In genomic region chr17:41664172-41664457, GRCh38 we compare ENCODE assay signal across 19 cellular contexts. TPM values are rescaled to one million over a fixed set of nuclear protein-coding genes. Genes with fewer than 3 reads are reported as not detected.
"Had no signal": no experiment of that assay in that cellular context is flagged by ENCODE, and none has a peak within 500 bp of the region (broad histone marks: within the 10 kb centered on the region; RNA-seq: fewer than 3 reads in every experiment).

No MANE protein-coding gene starts in this region.

- FAIRE-seq: kidney had no signal

- H3K9me3 Mint-ChIP-seq: activated CD8-positive, alpha-beta T cell treated with anti-CD3 and anti-CD28 coated beads for 36 hours; activated naive CD4-positive, alpha-beta T cell treated with anti-CD3 and anti-CD28 coated beads, Interleukin-2, amount 50 U/mL, for 24 hours; memory B cell; nephron; stimulated activated naive CD8-positive, alpha-beta T cell treated with anti-CD3 and anti-CD28 coated beads, Interleukin-15, Interleukin-2, amounts not matched to agents 100 ng/mL and 50 ng/mL, for 24 hours had no signal

- ATAC-seq: activated CD8-positive, alpha-beta T cell treated with anti-CD3 and anti-CD28 coated beads for 36 hours; psoas muscle had no signal

- DNase-seq: activated CD4-positive, alpha-beta T cell treated with anti-CD3 and anti-CD28 coated beads for 4 hours; activated CD8-positive, alpha-beta T cell treated with anti-CD3 and anti-CD28 coated beads for 36 hours; activated effector memory CD4-positive, alpha-beta T cell treated with anti-CD3 and anti-CD28 coated beads, Interleukin-2, amount 50 U/mL, for 16 hours; activated T-cell treated with anti-CD3 and anti-CD28 coated beads, Interleukin-2, amount 50 U/mL, for 48 hours; kidney; left ventricle myocardium inferior; T-helper 1 cell; testis had no signal

- H3K27me3 Mint-ChIP-seq: activated naive CD4-positive, alpha-beta T cell treated with anti-CD3 and anti-CD28 coated beads, Interleukin-2, amount 50 U/mL, for 24 hours; memory B cell had no signal

- H3K36me3 Mint-ChIP-seq: activated naive CD4-positive, alpha-beta T cell treated with anti-CD3 and anti-CD28 coated beads, Interleukin-2, amount 50 U/mL, for 24 hours; memory B cell had no signal

- H3K27ac Mint-ChIP-seq: activated CD8-positive, alpha-beta T cell treated with anti-CD3 and anti-CD28 coated beads for 36 hours; stimulated activated naive CD8-positive, alpha-beta T cell treated with anti-CD3 and anti-CD28 coated beads, Interleukin-15, Interleukin-2, amounts not matched to agents 100 ng/mL and 50 ng/mL, for 24 hours had no signal

- H3K79me2 ChIP-seq: hepatocyte had no signal

- H3K4me2 ChIP-seq: hepatocyte had no signal

- H3K36me3 ChIP-seq: cardiac muscle cell, left ventricle myocardium inferior had no signal

- H3K9me3 ChIP-seq: left ventricle myocardium inferior, psoas muscle, testis had no signal

- H3K4me3 ChIP-seq: cardiac muscle cell, hepatocyte, left ventricle myocardium inferior, psoas muscle, testis had no signal

- H3K27me3 ChIP-seq: cardiac muscle cell, hepatocyte, testis had no signal

- H2AFZ ChIP-seq: hepatocyte had no signal

- H3K4me3 Mint-ChIP-seq: memory B cell; stimulated activated naive CD8-positive, alpha-beta T cell treated with anti-CD3 and anti-CD28 coated beads, Interleukin-15, Interleukin-2, amounts not matched to agents 100 ng/mL and 50 ng/mL, for 24 hours had no signal

- H3K27ac ChIP-seq: cardiac muscle cell, hepatocyte, left ventricle myocardium inferior, psoas muscle, testis, VCaP had no signal

RNA-seq across cellular contexts. Expression of gene KRT17, which starts 39.7 kb away (rescaled TPM):
- total RNA-seq: activated CD8-positive, alpha-beta T cell treated with anti-CD3 and anti-CD28 coated beads for 36 hours; cardiac muscle cell; left ventricle myocardium inferior; psoas muscle had no signal

RNA-seq across cellular contexts. Expression of gene GAST, which starts 48.0 kb away (rescaled TPM):
- total RNA-seq: activated CD8-positive, alpha-beta T cell treated with anti-CD3 and anti-CD28 coated beads for 36 hours; cardiac muscle cell; dermis microvascular lymphatic vessel endothelial cell; hepatocyte; kidney; left ventricle myocardium inferior; omental fat pad; psoas muscle; testis; urinary bladder had no signal
- polyA plus RNA-seq: cardiac muscle cell, psoas muscle, urinary bladder had no signal

RNA-seq across cellular contexts. Expression of gene KRT16, which starts 51.5 kb away (rescaled TPM):
- total RNA-seq: activated CD8-positive, alpha-beta T cell treated with anti-CD3 and anti-CD28 coated beads for 36 hours; cardiac muscle cell; dermis microvascular lymphatic vessel endothelial cell; left ventricle myocardium inferior; testis; urinary bladder had no signal
